Comparison of ENCODE assay signal across 8 cellular contexts in genomic region chr2:32135409-32135808, GRCh38. TPM values are rescaled to one million over a fixed set of nuclear protein-coding genes. Genes with fewer than 3 reads are reported as not detected.
DNase-seq lines count a peak whose midpoint lies in the region; ATAC-seq lines count a peak whose summit lies in the region.

No MANE protein-coding gene starts in this region.

- DNase-seq in Right ventricle myocardium superior: no peak
- DNase-seq in Right ventricle myocardium inferior (ENCODE audit: missing footprints): no peak
- peak; percentile 83 for DNase-seq in NCI-H226
- peak; percentile 22 to 52 for DNase-seq in dermis microvascular lymphatic vessel endothelial cell (ENCODE audit: low read depth in 2 of 2)
- peak; percentile 55 for DNase-seq in non-pigmented ciliary epithelial cell (ENCODE audit: low read depth)
- no peak for DNase-seq in stimulated activated CD4-positive, alpha-beta T cell treated with anti-CD3 and anti-CD28 coated beads, Interleukin-12 subunit alpha, Interleukin-12 subunit beta, amount 100 ng/mL, for 4 hours
- DNase-seq in activated effector memory CD4-positive, alpha-beta T cell treated with Interleukin-2 at 50 U/mL for 16 hours: no peak
- no peak for DNase-seq in GDM1 (lab: John Stamatoyannopoulos, UW)

- intact Hi-C loops in Right ventricle myocardium superior (cut with DNase I): no loop called here
- intact Hi-C loops in Right ventricle myocardium inferior (cut with DNase I): no loop called here

- ATAC-seq in Right ventricle myocardium superior (ENCODE audit: poor library complexity) (peak; percentile 41), Right ventricle myocardium inferior (no peak)

RNA-seq across cellular contexts. Expression of gene SLC30A6, which starts 30.3 kb away (rescaled TPM):
- 14.2 TPM for total RNA-seq in Right ventricle myocardium superior
- total RNA-seq in Right ventricle myocardium inferior: 13.4 TPM
- total RNA-seq in dermis microvascular lymphatic vessel endothelial cell: 16.4 and 19.5 TPM in 2 replicates

Comparison
In these comparisons a context has a peak if more than half of its experiments do, and no peak if none do; other contexts are left out.
1. DNase-seq: peak in NCI-H226 (single experiment), dermis microvascular lymphatic vessel endothelial cell (2 of 2) and non-pigmented ciliary epithelial cell (single experiment); none in Right ventricle myocardium superior (single experiment), Right ventricle myocardium inferior (single experiment), stimulated activated CD4-positive, alpha-beta T cell treated with anti-CD3 and anti-CD28 coated beads, Interleukin-12 subunit alpha, Interleukin-12 subunit beta, amount 100 ng/mL, for 4 hours (single experiment), activated effector memory CD4-positive, alpha-beta T cell treated with Interleukin-2 at 50 U/mL for 16 hours (single experiment) and GDM1 (single experiment).